8 cellular contexts compared by ENCODE assay signal in genomic region chr10:23344251-23344841, GRCh38. TPM values are rescaled to one million over a fixed set of nuclear protein-coding genes. Genes with fewer than 3 reads are reported as not detected.
DNase-seq lines count a peak whose midpoint lies in the region; ATAC-seq and TF ChIP-seq lines count a peak whose summit lies in the region.

Gene C10orf67, minus strand, starts transcription at chr10:23344797. Its CDS starts 23 bp downstream, at chr10:23344774.

- peak within 1 kb of the TSS; percentile 97 for H2AFZ ChIP-seq in IMR-90 (replicated peaks; ENCODE audit: low read length, poor library complexity)

- no peak for TF ChIP-seq RAD21 in IMR-90 (IDR thresholded peaks at IDR 0.05; ENCODE audit: low read length)

- POLR2A ChIA-PET in IMR-90 (lab: Charles Lee; ENCODE audit: unreplicated experiment): no interaction called here

- H3K23ac ChIP-seq in IMR-90 (ENCODE audit: low read depth, low read length): peak within 1 kb of the TSS; percentile 3; the same call in 1 of the 2 replicates

- peak within 1 kb of the TSS; percentile 48 for H2BK5ac ChIP-seq in IMR-90 (ENCODE audit: low read depth, low read length, poor library complexity, severe bottlenecking)

- H3K36me3 ChIP-seq in IMR-90 (ENCODE audit: control insufficient read depth, insufficient read depth, low read length) (no peaks in the 10 kb centered on the region), cardiac muscle cell (no peaks in the 10 kb centered on the region)

- H3K9me3 ChIP-seq in IMR-90 (ENCODE audit: control insufficient read depth, insufficient read depth, low read length): no peaks in the 10 kb centered on the region
- no peaks in the 10 kb centered on the region for H3K9me3 ChIP-seq in cardiac muscle cell (ENCODE audit: low read depth)

- no peaks in the 10 kb centered on the region for H4K20me1 ChIP-seq in IMR-90 (ENCODE audit: insufficient read depth, low read length)

- peaks cover 41% of the 10 kb centered on the region for H3K4me1 Mint-ChIP-seq in activated naive CD8-positive, alpha-beta T cell treated with anti-CD3 and anti-CD28 coated beads, Interleukin-2, amount 50 U/mL, for 24 hours
- peaks cover 26% of the 10 kb centered on the region for H3K4me1 Mint-ChIP-seq in osteocyte (ENCODE audit: unreplicated experiment)

- H2BK120ac ChIP-seq in IMR-90 (ENCODE audit: low read depth, low read length): peak within 1 kb of the TSS; percentile 72

- peak; percentile 60 for ATAC-seq in IMR-90 (ENCODE audit: low read depth)
- ATAC-seq in activated naive CD8-positive, alpha-beta T cell treated with anti-CD3 and anti-CD28 coated beads, Interleukin-2, amount 50 U/mL, for 24 hours: peak; percentile 27

- BruUV-seq in IMR-90 (replicated peaks; lab: Mats Ljungman, UMichigan): no TSS peak

- peak within 1 kb of the TSS; percentile 40 for H3K9ac ChIP-seq in IMR-90 (ENCODE audit: low read depth, low read length)

- H3K4me1 ChIP-seq in IMR-90 (ENCODE audit: control insufficient read depth, insufficient read depth, low read length) (peaks cover 3% of the 10 kb centered on the region), cardiac muscle cell (ENCODE audit: low read depth) (peaks cover 21% of the 10 kb centered on the region)

- H3K79me1 ChIP-seq in IMR-90 (ENCODE audit: low read depth in 1 of 2, low read length in 2 of 2): no peaks in the 10 kb centered on the region

- H3K36me3 Mint-ChIP-seq in activated naive CD8-positive, alpha-beta T cell treated with anti-CD3 and anti-CD28 coated beads, Interleukin-2, amount 50 U/mL, for 24 hours (ENCODE audit: low read depth): no peaks in the 10 kb centered on the region
- no peaks in the 10 kb centered on the region for H3K36me3 Mint-ChIP-seq in osteocyte (ENCODE audit: unreplicated experiment)

- in situ Hi-C loops in IMR-90 (cut with MboI; ENCODE audit: low sequenced_read_pairs): no loop called here

- peak within 1 kb of the TSS; percentile 70 for H4K91ac ChIP-seq in IMR-90 (ENCODE audit: insufficient read depth, low read depth, low read length)

- no peak for TF ChIP-seq POLR2A in IMR-90 (IDR thresholded peaks at IDR 0.05; ENCODE audit: low read depth, low read length)

- no peaks in the 10 kb centered on the region for H3K9me1 ChIP-seq in IMR-90 (ENCODE audit: insufficient read depth, low read length)

- WGBS in IMR-90 (ENCODE audit: extremely low coverage in 2 of 2, insufficient read length in 1 of 2), 2 experiments: 0% methylated on average over 3 of the region's 31 CpGs; no CpG with 5 or more reads in 1 of the 2 experiments

- H3K18ac ChIP-seq in IMR-90 (ENCODE audit: low read depth, low read length): peak within 1 kb of the TSS; percentile 50

- no peaks in the 10 kb centered on the region for H3K9me3 Mint-ChIP-seq in activated naive CD8-positive, alpha-beta T cell treated with anti-CD3 and anti-CD28 coated beads, Interleukin-2, amount 50 U/mL, for 24 hours
- no peaks in the 10 kb centered on the region for H3K9me3 Mint-ChIP-seq in osteocyte (ENCODE audit: unreplicated experiment)

- no peak within 1 kb of the TSS for H2AK5ac ChIP-seq in IMR-90 (ENCODE audit: low read depth, low read length)

- H3K4me3 ChIP-seq in IMR-90 (ENCODE audit: insufficient read depth, low read depth, low read length) (peak within 1 kb of the TSS; percentile 54), cardiac muscle cell (peak within 1 kb of the TSS; percentile 28)

- no peak within 1 kb of the TSS; the same call in 1 of the 2 replicates for H3K56ac ChIP-seq in IMR-90 (ENCODE audit: extremely low read depth, insufficient read depth, low read length)

- H3K27ac Mint-ChIP-seq in activated naive CD8-positive, alpha-beta T cell treated with anti-CD3 and anti-CD28 coated beads, Interleukin-2, amount 50 U/mL, for 24 hours: peak within 1 kb of the TSS; percentile 67
- H3K27ac Mint-ChIP-seq in osteocyte (ENCODE audit: unreplicated experiment): peak within 1 kb of the TSS; percentile 77

- intact Hi-C loops in IMR-90 (cut with micrococcal nuclease): loop anchor here (2.0 kb wide), 1 partner anchor 96 kb away; no protein-coding TSS in a partner anchor

- H3K27me3 ChIP-seq in IMR-90 (ENCODE audit: control insufficient read depth, insufficient read depth, low read length) (no peaks in the 10 kb centered on the region), cardiac muscle cell (no peaks in the 10 kb centered on the region)

- H3K4ac ChIP-seq in IMR-90 (ENCODE audit: low read depth, low read length): peak within 1 kb of the TSS; percentile 16; the same call in 1 of the 2 replicates

- peaks cover 7% of the 10 kb centered on the region for H3K27me3 Mint-ChIP-seq in activated naive CD8-positive, alpha-beta T cell treated with anti-CD3 and anti-CD28 coated beads, Interleukin-2, amount 50 U/mL, for 24 hours
- H3K27me3 Mint-ChIP-seq in osteocyte (ENCODE audit: unreplicated experiment): no peaks in the 10 kb centered on the region

- H2BK20ac ChIP-seq in IMR-90 (ENCODE audit: low read depth, low read length): no peak within 1 kb of the TSS

- peak within 1 kb of the TSS; percentile 91 for H3K4me2 ChIP-seq in IMR-90 (ENCODE audit: low read depth, low read length)

- dilution Hi-C loops in IMR-90 (cut with HindIII; ENCODE audit: low sequenced_read_pairs, unreplicated experiment): no loop called here

- peak within 1 kb of the TSS; percentile 55 to 71 for H4K8ac ChIP-seq in IMR-90 (ENCODE audit: low read depth in 2 of 2, low read length in 2 of 2)

- TF ChIP-seq CTCF in IMR-90 (conservative IDR thresholded peaks at IDR 0.05; ENCODE audit: low read depth, low read length): no peak
- TF ChIP-seq CTCF in cardiac muscle cell (IDR thresholded peaks at IDR 0.05; ENCODE audit: low read depth, low read length): no peak
- TF ChIP-seq CTCF in osteocyte (IDR thresholded peaks at IDR 0.05): no peak

- CTCF ChIA-PET in IMR-90 (lab: Yijun Ruan, JAX): interaction anchor here (1.2 kb wide), 1 partner anchor 30 kb away, joined by 3 read pairs; no protein-coding TSS in a partner anchor

- H3K27ac ChIP-seq in IMR-90 (ENCODE audit: insufficient read depth, low read length) (peak within 1 kb of the TSS; percentile 25), cardiac muscle cell (no peak within 1 kb of the TSS)

- H2BK15ac ChIP-seq in IMR-90 (ENCODE audit: low read depth, low read length): 0 out of 3 replicates have a peak within 1 kb of the TSS, but pooled peaks have one; percentile 74

- peak within 1 kb of the TSS; percentile 31; the same call in 1 of the 2 replicates for H4K5ac ChIP-seq in IMR-90 (ENCODE audit: low read depth, low read length)

- DNase-seq in GM03348 (ENCODE audit: low spot score) (peak; percentile 66), IMR-90 (peak; percentile 39), cardiac muscle cell (ENCODE audit: low read depth in 1 of 2, low spot score in 1 of 2) (peak; percentile 41 to 82), osteocyte (ENCODE audit: extremely low spot score, unreplicated experiment) (no peak), NCI-H345 treated with DMSO at 0.1 percent for 48 hours (lab: John Stamatoyannopoulos, UW; ENCODE audit: unreplicated experiment) (no peak), RKO (ENCODE audit: low spot score) (no peak), OCI-M1 (lab: John Stamatoyannopoulos, UW) (no peak)
- peak; percentile 29 for DNase-seq in activated naive CD8-positive, alpha-beta T cell treated with anti-CD3 and anti-CD28 coated beads, Interleukin-2, amount 50 U/mL, for 24 hours

- H3K4me3 Mint-ChIP-seq in activated naive CD8-positive, alpha-beta T cell treated with anti-CD3 and anti-CD28 coated beads, Interleukin-2, amount 50 U/mL, for 24 hours: peak within 1 kb of the TSS; percentile 81
- peak within 1 kb of the TSS; percentile 83 for H3K4me3 Mint-ChIP-seq in osteocyte (ENCODE audit: unreplicated experiment)

- H2AK9ac ChIP-seq in IMR-90 (replicated peaks; ENCODE audit: low read depth, low read length, poor library complexity): peak within 1 kb of the TSS; percentile 58

- peak within 1 kb of the TSS; percentile 1; the same call in 1 of the 2 replicates for H3K14ac ChIP-seq in IMR-90 (replicated peaks; ENCODE audit: low read depth, low read length)

TF ChIP-seq in IMR-90, 13 proteins besides CTCF, POLR2A, EP300 and RAD21:
- TF ChIP-seq CEBPB (IDR thresholded peaks at IDR 0.05; ENCODE audit: low read depth, low read length) (no peak), MAZ (IDR thresholded peaks at IDR 0.05; ENCODE audit: borderline replicate concordance, low read depth, low read length) (peak; percentile 31; the same call in 1 of the 2 replicates), SMC3 (IDR thresholded peaks at IDR 0.05; ENCODE audit: low read depth, low read length) (no peak), NFE2L2 (IDR thresholded peaks at IDR 0.05; ENCODE audit: low read depth, low read length) (no peak), BHLHE40 (IDR thresholded peaks at IDR 0.05; ENCODE audit: low read depth, low read length) (no peak)

RNA-seq across cellular contexts. Expression of gene C10orf67, which starts in this region (rescaled TPM):
- total RNA-seq in IMR-90 (2012; rRNA removed) (0.18 and 0.28 TPM in 2 replicates), cardiac muscle cell (0.11 and 0.33 TPM in 2 replicates), osteocyte (not detected in 2 replicates)
- polyA plus RNA-seq in IMR-90 (2012; rRNA removed) (0.14 and 0.15 TPM in 2 replicates), cardiac muscle cell (0.16 TPM in 1 of 2 replicates, not detected in the other)
- polyA plus RNA-seq in IMR-90 (2012; cell fraction: cytosol; rRNA removed): 0.03 and 0.07 TPM in 2 replicates
- 0.20 and 0.47 TPM in 2 replicates for polyA plus RNA-seq in IMR-90 (2012; cell fraction: nucleus; rRNA removed; ENCODE audit: low replicate concordance)

Comparison
In these comparisons a context has a peak if more than half of its experiments do, and no peak if none do; other contexts are left out.
1. Peak in DNase-seq, ATAC-seq, H3K4me3 ChIP-seq, H3K27ac ChIP-seq, H3K9ac ChIP-seq and H3K4me2 ChIP-seq in IMR-90; RNA of the gene not detected or under 1 TPM.
2. Peak in DNase-seq and H3K4me3 ChIP-seq in cardiac muscle cell; RNA of the gene not detected or under 1 TPM.
3. DNase-seq: peak in GM03348 (single experiment) and activated naive CD8-positive, alpha-beta T cell treated with anti-CD3 and anti-CD28 coated beads, Interleukin-2, amount 50 U/mL, for 24 hours (single experiment); none in osteocyte (single experiment), NCI-H345 treated with DMSO at 0.1 percent for 48 hours (single experiment), RKO (single experiment) and OCI-M1 (single experiment).